Comparison of ENCODE assay signal across 7 cellular contexts in the genomic region with DNA sequence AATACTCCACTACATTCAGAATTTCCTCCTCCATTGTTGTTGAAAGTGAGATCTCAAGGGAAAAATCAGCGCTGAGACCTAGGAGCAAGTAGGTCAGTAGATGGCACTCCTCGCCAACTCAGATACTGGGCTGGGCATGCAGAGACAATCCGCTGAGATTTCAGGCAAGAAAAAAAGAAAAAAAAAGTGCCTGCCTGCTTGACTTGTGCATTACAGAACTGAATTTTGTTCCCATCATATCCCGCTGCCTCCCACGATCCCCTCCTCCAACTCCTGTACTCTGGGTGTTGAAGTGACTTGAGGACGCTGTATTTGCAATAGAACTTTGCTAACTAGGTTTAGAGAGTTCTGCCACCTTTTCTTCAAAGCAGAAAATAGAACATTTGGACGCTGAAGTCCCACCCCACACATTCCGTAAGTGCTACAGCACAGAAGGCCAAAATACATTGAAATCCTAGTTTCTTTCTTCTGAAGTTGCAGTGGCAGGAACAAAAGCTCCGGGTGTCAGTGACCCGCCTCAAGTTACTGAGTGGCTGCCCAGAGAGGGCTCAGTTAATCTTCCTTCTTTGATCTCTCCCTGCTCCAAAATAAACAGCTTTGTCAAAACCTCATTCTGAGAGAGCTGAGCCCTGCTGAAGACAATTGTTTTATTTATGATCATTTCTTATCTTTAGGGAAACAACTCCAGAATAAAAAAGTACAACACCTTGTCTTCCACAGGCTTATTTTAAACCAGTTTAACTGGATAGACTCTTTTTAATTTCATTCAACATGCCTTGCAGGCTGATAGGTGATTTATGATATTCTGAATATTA.
DNase-seq lines count a peak whose midpoint lies in the region; ATAC-seq and TF ChIP-seq lines count a peak whose summit lies in the region.

No MANE protein-coding gene starts in this region.

- no peaks in the 10 kb centered on the region for H4K20me1 ChIP-seq in neural progenitor cell (ENCODE audit: low read depth)

- no peak for TF ChIP-seq POLR2A in suprapubic skin (IDR thresholded peaks at IDR 0.05)

- H3K27ac ChIP-seq in neural progenitor cell (peak overlapping the region; percentile 91), suprapubic skin (peak overlapping the region; percentile 39)

- H3F3A ChIP-seq in neural progenitor cell (ENCODE audit: low read depth) = peaks cover 15% of the 10 kb centered on the region

- peaks cover 68% of the 10 kb centered on the region for H3K4me1 Mint-ChIP-seq in activated T-cell treated with anti-CD3 and anti-CD28 coated beads, Interleukin-2, amount 50 U/mL, for 4 hours (ENCODE audit: low read depth)
- peaks cover 40% of the 10 kb centered on the region for H3K4me1 Mint-ChIP-seq in neural progenitor cell

- H3K36me3 ChIP-seq in neural progenitor cell (no peaks in the 10 kb centered on the region), suprapubic skin (peaks cover 14% of the 10 kb centered on the region)

- TF ChIP-seq CTCF in GM12875 (IDR thresholded peaks at IDR 0.05; ENCODE audit: borderline replicate concordance, insufficient read depth, low read depth, low read length) = peak; percentile 71
- TF ChIP-seq CTCF in fibroblast of the aortic adventitia (IDR thresholded peaks at IDR 0.05; ENCODE audit: insufficient read depth, low read length) = peak; percentile 56
- TF ChIP-seq CTCF in neural progenitor cell (IDR thresholded peaks at IDR 0.05) = peak; percentile 88
- peak in 1 of 2 donors; percentile 45 for TF ChIP-seq CTCF in suprapubic skin (IDR thresholded peaks at IDR 0.05)

- H3K4me3 Mint-ChIP-seq in activated T-cell treated with anti-CD3 and anti-CD28 coated beads, Interleukin-2, amount 50 U/mL, for 4 hours = no peak overlapping the region
- peak overlapping the region; percentile 79 for H3K4me3 Mint-ChIP-seq in neural progenitor cell

- no peaks in the 10 kb centered on the region for H3K27me3 Mint-ChIP-seq in activated T-cell treated with anti-CD3 and anti-CD28 coated beads, Interleukin-2, amount 50 U/mL, for 4 hours (ENCODE audit: low read depth)
- H3K27me3 Mint-ChIP-seq in neural progenitor cell (ENCODE audit: insufficient read depth, low read depth) = no peaks in the 10 kb centered on the region

- ATAC-seq in HG03280 (IDR thresholded peaks at IDR 0.05; ENCODE audit: unreplicated experiment) = peak; percentile 62
- peak in 1 of 2 donors; percentile 44 for ATAC-seq in activated T-cell treated with anti-CD3 and anti-CD28 coated beads, Interleukin-2, amount 50 U/mL, for 4 hours

- H3K79me2 ChIP-seq in neural progenitor cell (ENCODE audit: low read depth) = no peaks in the 10 kb centered on the region

- H3K4me1 ChIP-seq in neural progenitor cell = peaks cover 14% of the 10 kb centered on the region
- peaks cover 30% of the 10 kb centered on the region for H3K4me1 ChIP-seq in suprapubic skin

- H3K4me3 ChIP-seq in GM12875 (ENCODE audit: low read depth, low read length) (no peak overlapping the region), fibroblast of the aortic adventitia (ENCODE audit: low read depth, low read length) (peak overlapping the region; percentile 47), neural progenitor cell (peak overlapping the region; percentile 38), suprapubic skin (peak overlapping the region; percentile 15)

- 10% methylated on average over 10 of the region's 10 CpGs for WGBS in suprapubic skin

- peak overlapping the region; percentile 92 for H3K27ac Mint-ChIP-seq in neural progenitor cell

- peak overlapping the region; percentile 83 for H3K4me2 ChIP-seq in neural progenitor cell

- no peak overlapping the region for H2AFZ ChIP-seq in neural progenitor cell (replicated peaks)

- peaks cover 29% of the 10 kb centered on the region for H3K36me3 Mint-ChIP-seq in activated T-cell treated with anti-CD3 and anti-CD28 coated beads, Interleukin-2, amount 50 U/mL, for 4 hours (ENCODE audit: insufficient read depth)
- peaks cover 27% of the 10 kb centered on the region for H3K36me3 Mint-ChIP-seq in neural progenitor cell

- H3K27me3 ChIP-seq in neural progenitor cell = no peaks in the 10 kb centered on the region
- no peaks in the 10 kb centered on the region for H3K27me3 ChIP-seq in suprapubic skin

- H3K9me3 ChIP-seq in neural progenitor cell (ENCODE audit: low read depth) = no peaks in the 10 kb centered on the region
- H3K9me3 ChIP-seq in suprapubic skin = no peaks in the 10 kb centered on the region

- TF ChIP-seq EP300 in suprapubic skin (IDR thresholded peaks at IDR 0.05) = no peak

- no peak overlapping the region for H3K9ac ChIP-seq in neural progenitor cell

- DNase-seq in NCI-H748 (lab: John Stamatoyannopoulos, UW; ENCODE audit: unreplicated experiment) (peak; percentile 81), fibroblast of the aortic adventitia (ENCODE audit: low read depth) (peak; percentile 88), neural progenitor cell (ENCODE audit: low spot score) (peak; percentile 89), suprapubic skin (ENCODE audit: low spot score in 2 of 2) (no peak)
- DNase-seq in activated T-cell treated with anti-CD3 and anti-CD28 coated beads, Interleukin-2, amount 50 U/mL, for 4 hours = peak; percentile 40

- H3K9me3 Mint-ChIP-seq in activated T-cell treated with anti-CD3 and anti-CD28 coated beads, Interleukin-2, amount 50 U/mL, for 4 hours = no peaks in the 10 kb centered on the region
- no peaks in the 10 kb centered on the region for H3K9me3 Mint-ChIP-seq in neural progenitor cell

Comparison
In these comparisons a context has a peak if more than half of its experiments do, and no peak if none do; other contexts are left out.
1. DNase-seq: peak in NCI-H748 (single experiment), activated T-cell treated with anti-CD3 and anti-CD28 coated beads, Interleukin-2, amount 50 U/mL, for 4 hours (single experiment), fibroblast of the aortic adventitia (single experiment) and neural progenitor cell (single experiment); none in suprapubic skin (0 of 2).